Comparison of ENCODE assay signal across 10 cellular contexts in the genomic region with DNA sequence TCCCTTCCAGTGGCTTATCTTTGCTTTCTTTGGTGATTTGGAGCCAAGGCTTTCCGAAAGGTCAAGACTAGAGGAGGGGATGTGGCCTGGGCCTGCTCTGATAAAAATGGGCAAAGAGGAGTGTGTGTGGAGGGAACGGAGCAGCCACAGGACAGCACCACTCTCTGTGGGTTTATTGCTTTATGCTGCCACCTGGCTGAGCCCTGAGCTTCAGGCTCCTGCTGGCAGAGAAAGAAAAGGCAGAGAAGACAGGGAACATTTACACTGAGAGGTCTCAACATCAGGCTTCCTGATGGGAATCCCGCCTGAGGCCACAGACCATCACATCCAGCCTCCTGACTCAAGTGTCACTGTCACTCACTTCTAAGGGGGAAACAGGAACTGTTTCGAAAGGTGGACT. TPM values are rescaled to one million over a fixed set of nuclear protein-coding genes. Genes with fewer than 3 reads are reported as not detected.
DNase-seq lines count a peak whose midpoint lies in the region; ATAC-seq and TF ChIP-seq lines count a peak whose summit lies in the region.
"Had no signal": no experiment of that assay in that cellular context is flagged by ENCODE, and none has a peak within 500 bp of the region (broad histone marks: within the 10 kb centered on the region; RNA-seq: fewer than 3 reads in every experiment).

No MANE protein-coding gene starts in this region.

- no peaks in the 10 kb centered on the region for H3K36me3 Mint-ChIP-seq in HFFc6 (ENCODE audit: low read depth)

- H3K36me3 ChIP-seq in colonic mucosa: no peaks in the 10 kb centered on the region

- peaks cover 25% of the 10 kb centered on the region for H3K27me3 Mint-ChIP-seq in HFFc6 (ENCODE audit: insufficient read depth)

- POLR2A ChIA-PET in AG04449 (lab: Yijun Ruan, JAX): no interaction called here

- H3K27me3 ChIP-seq in colonic mucosa: peaks cover 4% of the 10 kb centered on the region

- no peak overlapping the region for H3K27ac ChIP-seq in colonic mucosa

- no peak for ATAC-seq in GM19397 (IDR thresholded peaks at IDR 0.05; ENCODE audit: unreplicated experiment)
- ATAC-seq: activated CD8-positive, alpha-beta T cell treated with anti-CD3 and anti-CD28 coated beads for 36 hours had no signal

- H3K4me1 ChIP-seq in colonic mucosa: no peaks in the 10 kb centered on the region

- H3K9ac ChIP-seq in colonic mucosa (ENCODE audit: low read depth in 2 of 2, low read length in 2 of 2): no peak overlapping the region

- no peaks in the 10 kb centered on the region for H3K9me3 Mint-ChIP-seq in HFFc6
- H3K9me3 Mint-ChIP-seq: activated CD8-positive, alpha-beta T cell treated with anti-CD3 and anti-CD28 coated beads for 36 hours had no signal

- DNase-seq in AG04449 (ENCODE audit: low read depth, low spot score) (no peak), HFFc6 (peak; percentile 13), amniotic epithelial cell (ENCODE audit: low read depth) (peak; percentile 11), iPS-NIHi11 (ENCODE audit: low spot score) (peak; percentile 31), NCI-H187 (lab: John Stamatoyannopoulos, UW) (no peak), colonic mucosa (no peak), MV-4-11 (lab: John Stamatoyannopoulos, UW) (no peak)
- DNase-seq: activated CD8-positive, alpha-beta T cell treated with anti-CD3 and anti-CD28 coated beads for 36 hours; COR-L47 had no signal

- H3K9me3 ChIP-seq in colonic mucosa: no peaks in the 10 kb centered on the region

- no peak overlapping the region for H3K27ac Mint-ChIP-seq in HFFc6
- H3K27ac Mint-ChIP-seq: activated CD8-positive, alpha-beta T cell treated with anti-CD3 and anti-CD28 coated beads for 36 hours had no signal

- no peak overlapping the region for H3K4me3 Mint-ChIP-seq in HFFc6
- H3K4me3 Mint-ChIP-seq: activated CD8-positive, alpha-beta T cell treated with anti-CD3 and anti-CD28 coated beads for 36 hours had no signal

- H3K4me1 Mint-ChIP-seq in HFFc6 (ENCODE audit: low read depth): no peaks in the 10 kb centered on the region

- TF ChIP-seq CTCF in AG04449 (IDR thresholded peaks at IDR 0.05; ENCODE audit: insufficient read depth, low read length, missing control alignments) (peak; percentile 11), HFFc6 (IDR thresholded peaks at IDR 0.05) (peak; percentile 43; the same call in 1 of the 2 replicates), colonic mucosa (IDR thresholded peaks at IDR 0.05) (no peak)

- no peak overlapping the region for H3K4me3 ChIP-seq in AG04449 (ENCODE audit: low read depth, low read length)
- no peak overlapping the region for H3K4me3 ChIP-seq in colonic mucosa

- CTCF ChIA-PET in AG04449 (lab: Yijun Ruan, JAX): interaction anchor here (1.2 to 2.1 kb wide), 2 partner anchors 12 to 227 kb away, joined by 3 to 5 read pairs; no protein-coding TSS in a partner anchor

- intact Hi-C loops in colonic mucosa (cut with DNase I): no loop called here

RNA-seq across cellular contexts. Expression of a gene that starts 9.2 kb away (rescaled TPM):
- not detected for total RNA-seq in HFFc6 (2021; fragmentation: NEBNext Ultra II Directional; extraction: Animal tissue kit (Norgen Biotek cat#: 25700))
- not detected for total RNA-seq in colonic mucosa
- total RNA-seq: activated CD8-positive, alpha-beta T cell treated with anti-CD3 and anti-CD28 coated beads for 36 hours had no signal

Comparison
In these comparisons a context has a peak if more than half of its experiments do, and no peak if none do; other contexts are left out.
1. DNase-seq: peak in HFFc6 (single experiment), amniotic epithelial cell (single experiment) and iPS-NIHi11 (single experiment); none in AG04449 (single experiment), NCI-H187 (0 of 2), colonic mucosa (single experiment) and MV-4-11 (single experiment).